Comparison of ENCODE assay signal across 2 cellular contexts in the genomic region with DNA sequence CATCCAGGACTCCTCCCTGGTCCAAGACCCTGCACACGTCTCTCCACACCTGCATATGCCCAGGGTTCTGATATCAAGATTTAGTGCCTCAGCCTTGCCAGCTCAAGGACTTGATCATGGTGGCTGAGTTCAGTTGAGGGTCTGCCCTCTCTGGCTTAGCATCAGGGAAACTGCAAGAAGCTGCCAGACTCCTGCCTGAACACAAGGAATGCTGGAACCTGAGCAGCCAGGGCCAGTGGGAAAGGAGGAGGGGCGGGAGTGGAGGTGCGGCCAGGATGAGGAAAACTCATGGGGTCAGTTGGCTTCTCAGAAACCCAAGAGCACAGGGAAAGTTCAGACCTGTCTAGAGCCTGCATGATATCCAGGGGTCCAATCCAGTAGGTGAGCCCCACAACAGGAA.
TF ChIP-seq lines count a peak whose summit lies in the region.

No MANE protein-coding gene starts in this region.

TF ChIP-seq in GM23338, 12 proteins besides CTCF, POLR2A, EP300 and RAD21 (continues in another document):
- TF ChIP-seq, protein P1, sequence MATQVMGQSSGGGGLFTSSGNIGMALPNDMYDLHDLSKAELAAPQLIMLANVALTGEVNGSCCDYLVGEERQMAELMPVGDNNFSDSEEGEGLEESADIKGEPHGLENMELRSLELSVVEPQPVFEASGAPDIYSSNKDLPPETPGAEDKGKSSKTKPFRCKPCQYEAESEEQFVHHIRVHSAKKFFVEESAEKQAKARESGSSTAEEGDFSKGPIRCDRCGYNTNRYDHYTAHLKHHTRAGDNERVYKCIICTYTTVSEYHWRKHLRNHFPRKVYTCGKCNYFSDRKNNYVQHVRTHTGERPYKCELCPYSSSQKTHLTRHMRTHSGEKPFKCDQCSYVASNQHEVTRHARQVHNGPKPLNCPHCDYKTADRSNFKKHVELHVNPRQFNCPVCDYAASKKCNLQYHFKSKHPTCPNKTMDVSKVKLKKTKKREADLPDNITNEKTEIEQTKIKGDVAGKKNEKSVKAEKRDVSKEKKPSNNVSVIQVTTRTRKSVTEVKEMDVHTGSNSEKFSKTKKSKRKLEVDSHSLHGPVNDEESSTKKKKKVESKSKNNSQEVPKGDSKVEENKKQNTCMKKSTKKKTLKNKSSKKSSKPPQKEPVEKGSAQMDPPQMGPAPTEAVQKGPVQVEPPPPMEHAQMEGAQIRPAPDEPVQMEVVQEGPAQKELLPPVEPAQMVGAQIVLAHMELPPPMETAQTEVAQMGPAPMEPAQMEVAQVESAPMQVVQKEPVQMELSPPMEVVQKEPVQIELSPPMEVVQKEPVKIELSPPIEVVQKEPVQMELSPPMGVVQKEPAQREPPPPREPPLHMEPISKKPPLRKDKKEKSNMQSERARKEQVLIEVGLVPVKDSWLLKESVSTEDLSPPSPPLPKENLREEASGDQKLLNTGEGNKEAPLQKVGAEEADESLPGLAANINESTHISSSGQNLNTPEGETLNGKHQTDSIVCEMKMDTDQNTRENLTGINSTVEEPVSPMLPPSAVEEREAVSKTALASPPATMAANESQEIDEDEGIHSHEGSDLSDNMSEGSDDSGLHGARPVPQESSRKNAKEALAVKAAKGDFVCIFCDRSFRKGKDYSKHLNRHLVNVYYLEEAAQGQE (IDR thresholded peaks at IDR 0.05; ENCODE audit: unreplicated experiment), result no peak
- TF ChIP-seq ZNF331 (CRISPR knock-in tag; IDR thresholded peaks at IDR 0.05; ENCODE audit: low read depth) (no peak), NANOG (IDR thresholded peaks at IDR 0.05; ENCODE audit: borderline replicate concordance) (no peak), JUNB (IDR thresholded peaks at IDR 0.05; ENCODE audit: unreplicated experiment) (no peak), CREB1 (CRISPR knock-in tag; IDR thresholded peaks at IDR 0.05; ENCODE audit: low read depth) (no peak), POLR2AphosphoS5 (IDR thresholded peaks at IDR 0.05; ENCODE audit: low read depth) (no peak), ZNF114 (CRISPR knock-in tag; IDR thresholded peaks at IDR 0.05) (no peak), EZH2 (IDR thresholded peaks at IDR 0.05; ENCODE audit: low read depth, unreplicated experiment) (no peak), STAT1 (IDR thresholded peaks at IDR 0.05; ENCODE audit: unreplicated experiment) (no peak), EZH2phosphoT487 (IDR thresholded peaks at IDR 0.05; ENCODE audit: unreplicated experiment) (no peak)
- TF ChIP-seq, protein P2, sequence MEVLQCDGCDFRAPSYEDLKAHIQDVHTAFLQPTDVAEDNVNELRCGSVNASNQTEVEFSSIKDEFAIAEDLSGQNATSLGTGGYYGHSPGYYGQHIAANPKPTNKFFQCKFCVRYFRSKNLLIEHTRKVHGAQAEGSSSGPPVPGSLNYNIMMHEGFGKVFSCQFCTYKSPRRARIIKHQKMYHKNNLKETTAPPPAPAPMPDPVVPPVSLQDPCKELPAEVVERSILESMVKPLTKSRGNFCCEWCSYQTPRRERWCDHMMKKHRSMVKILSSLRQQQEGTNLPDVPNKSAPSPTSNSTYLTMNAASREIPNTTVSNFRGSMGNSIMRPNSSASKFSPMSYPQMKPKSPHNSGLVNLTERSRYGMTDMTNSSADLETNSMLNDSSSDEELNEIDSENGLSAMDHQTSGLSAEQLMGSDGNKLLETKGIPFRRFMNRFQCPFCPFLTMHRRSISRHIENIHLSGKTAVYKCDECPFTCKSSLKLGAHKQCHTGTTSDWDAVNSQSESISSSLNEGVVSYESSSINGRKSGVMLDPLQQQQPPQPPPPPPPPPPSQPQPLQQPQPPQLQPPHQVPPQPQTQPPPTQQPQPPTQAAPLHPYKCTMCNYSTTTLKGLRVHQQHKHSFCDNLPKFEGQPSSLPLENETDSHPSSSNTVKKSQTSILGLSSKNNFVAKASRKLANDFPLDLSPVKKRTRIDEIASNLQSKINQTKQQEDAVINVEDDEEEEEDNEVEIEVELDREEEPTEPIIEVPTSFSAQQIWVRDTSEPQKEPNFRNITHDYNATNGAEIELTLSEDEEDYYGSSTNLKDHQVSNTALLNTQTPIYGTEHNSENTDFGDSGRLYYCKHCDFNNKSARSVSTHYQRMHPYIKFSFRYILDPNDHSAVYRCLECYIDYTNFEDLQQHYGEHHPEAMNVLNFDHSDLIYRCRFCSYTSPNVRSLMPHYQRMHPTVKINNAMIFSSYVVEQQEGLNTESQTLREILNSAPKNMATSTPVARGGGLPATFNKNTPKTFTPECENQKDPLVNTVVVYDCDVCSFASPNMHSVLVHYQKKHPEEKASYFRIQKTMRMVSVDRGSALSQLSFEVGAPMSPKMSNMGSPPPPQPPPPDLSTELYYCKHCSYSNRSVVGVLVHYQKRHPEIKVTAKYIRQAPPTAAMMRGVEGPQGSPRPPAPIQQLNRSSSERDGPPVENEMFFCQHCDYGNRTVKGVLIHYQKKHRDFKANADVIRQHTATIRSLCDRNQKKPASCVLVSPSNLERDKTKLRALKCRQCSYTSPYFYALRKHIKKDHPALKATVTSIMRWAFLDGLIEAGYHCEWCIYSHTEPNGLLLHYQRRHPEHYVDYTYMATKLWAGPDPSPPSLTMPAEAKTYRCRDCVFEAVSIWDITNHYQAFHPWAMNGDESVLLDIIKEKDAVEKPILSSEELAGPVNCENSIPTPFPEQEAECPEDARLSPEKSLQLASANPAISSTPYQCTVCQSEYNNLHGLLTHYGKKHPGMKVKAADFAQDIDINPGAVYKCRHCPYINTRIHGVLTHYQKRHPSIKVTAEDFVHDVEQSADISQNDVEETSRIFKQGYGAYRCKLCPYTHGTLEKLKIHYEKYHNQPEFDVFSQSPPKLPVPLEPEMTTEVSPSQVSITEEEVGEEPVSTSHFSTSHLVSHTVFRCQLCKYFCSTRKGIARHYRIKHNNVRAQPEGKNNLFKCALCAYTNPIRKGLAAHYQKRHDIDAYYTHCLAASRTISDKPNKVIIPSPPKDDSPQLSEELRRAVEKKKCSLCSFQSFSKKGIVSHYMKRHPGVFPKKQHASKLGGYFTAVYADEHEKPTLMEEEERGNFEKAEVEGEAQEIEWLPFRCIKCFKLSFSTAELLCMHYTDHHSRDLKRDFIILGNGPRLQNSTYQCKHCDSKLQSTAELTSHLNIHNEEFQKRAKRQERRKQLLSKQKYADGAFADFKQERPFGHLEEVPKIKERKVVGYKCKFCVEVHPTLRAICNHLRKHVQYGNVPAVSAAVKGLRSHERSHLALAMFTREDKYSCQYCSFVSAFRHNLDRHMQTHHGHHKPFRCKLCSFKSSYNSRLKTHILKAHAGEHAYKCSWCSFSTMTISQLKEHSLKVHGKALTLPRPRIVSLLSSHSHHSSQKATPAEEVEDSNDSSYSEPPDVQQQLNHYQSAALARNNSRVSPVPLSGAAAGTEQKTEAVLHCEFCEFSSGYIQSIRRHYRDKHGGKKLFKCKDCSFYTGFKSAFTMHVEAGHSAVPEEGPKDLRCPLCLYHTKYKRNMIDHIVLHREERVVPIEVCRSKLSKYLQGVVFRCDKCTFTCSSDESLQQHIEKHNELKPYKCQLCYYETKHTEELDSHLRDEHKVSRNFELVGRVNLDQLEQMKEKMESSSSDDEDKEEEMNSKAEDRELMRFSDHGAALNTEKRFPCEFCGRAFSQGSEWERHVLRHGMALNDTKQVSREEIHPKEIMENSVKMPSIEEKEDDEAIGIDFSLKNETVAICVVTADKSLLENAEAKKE (CRISPR knock-in tag; IDR thresholded peaks at IDR 0.05), result no peak

TF ChIP-seq in WTC11, 78 proteins besides CTCF, POLR2A, EP300 and RAD21 (continued from another document):
- TF ChIP-seq TCF7 (CRISPR knock-in tag; IDR thresholded peaks at IDR 0.05; ENCODE audit: low read depth) (no peak), CREB1 (CRISPR knock-in tag; IDR thresholded peaks at IDR 0.05) (no peak), EMX1 (CRISPR knock-in tag; IDR thresholded peaks at IDR 0.05) (no peak), FOXJ3 (CRISPR knock-in tag; IDR thresholded peaks at IDR 0.05; ENCODE audit: borderline replicate concordance) (no peak), USF1 (CRISPR knock-in tag; IDR thresholded peaks at IDR 0.05) (no peak), E2F5 (CRISPR knock-in tag; IDR thresholded peaks at IDR 0.05) (no peak), OVOL2 (CRISPR knock-in tag; IDR thresholded peaks at IDR 0.05; ENCODE audit: borderline replicate concordance) (no peak), AR (CRISPR knock-in tag; IDR thresholded peaks at IDR 0.05) (no peak), CREM (CRISPR knock-in tag; IDR thresholded peaks at IDR 0.05) (no peak), SMAD4 (CRISPR knock-in tag; IDR thresholded peaks at IDR 0.05) (no peak), MXD4 (CRISPR knock-in tag; IDR thresholded peaks at IDR 0.05; ENCODE audit: borderline replicate concordance) (no peak), NR2C2 (CRISPR knock-in tag; IDR thresholded peaks at IDR 0.05) (no peak), ZNF263 (CRISPR knock-in tag; IDR thresholded peaks at IDR 0.05; ENCODE audit: low read depth) (no peak)
- TF ChIP-seq, protein P3, sequence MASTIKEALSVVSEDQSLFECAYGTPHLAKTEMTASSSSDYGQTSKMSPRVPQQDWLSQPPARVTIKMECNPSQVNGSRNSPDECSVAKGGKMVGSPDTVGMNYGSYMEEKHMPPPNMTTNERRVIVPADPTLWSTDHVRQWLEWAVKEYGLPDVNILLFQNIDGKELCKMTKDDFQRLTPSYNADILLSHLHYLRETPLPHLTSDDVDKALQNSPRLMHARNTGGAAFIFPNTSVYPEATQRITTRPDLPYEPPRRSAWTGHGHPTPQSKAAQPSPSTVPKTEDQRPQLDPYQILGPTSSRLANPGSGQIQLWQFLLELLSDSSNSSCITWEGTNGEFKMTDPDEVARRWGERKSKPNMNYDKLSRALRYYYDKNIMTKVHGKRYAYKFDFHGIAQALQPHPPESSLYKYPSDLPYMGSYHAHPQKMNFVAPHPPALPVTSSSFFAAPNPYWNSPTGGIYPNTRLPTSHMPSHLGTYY (CRISPR knock-in tag; IDR thresholded peaks at IDR 0.05), result no peak
TF ChIP-seq in WTC11: peak in this region for 0.
